In the genomic region with DNA sequence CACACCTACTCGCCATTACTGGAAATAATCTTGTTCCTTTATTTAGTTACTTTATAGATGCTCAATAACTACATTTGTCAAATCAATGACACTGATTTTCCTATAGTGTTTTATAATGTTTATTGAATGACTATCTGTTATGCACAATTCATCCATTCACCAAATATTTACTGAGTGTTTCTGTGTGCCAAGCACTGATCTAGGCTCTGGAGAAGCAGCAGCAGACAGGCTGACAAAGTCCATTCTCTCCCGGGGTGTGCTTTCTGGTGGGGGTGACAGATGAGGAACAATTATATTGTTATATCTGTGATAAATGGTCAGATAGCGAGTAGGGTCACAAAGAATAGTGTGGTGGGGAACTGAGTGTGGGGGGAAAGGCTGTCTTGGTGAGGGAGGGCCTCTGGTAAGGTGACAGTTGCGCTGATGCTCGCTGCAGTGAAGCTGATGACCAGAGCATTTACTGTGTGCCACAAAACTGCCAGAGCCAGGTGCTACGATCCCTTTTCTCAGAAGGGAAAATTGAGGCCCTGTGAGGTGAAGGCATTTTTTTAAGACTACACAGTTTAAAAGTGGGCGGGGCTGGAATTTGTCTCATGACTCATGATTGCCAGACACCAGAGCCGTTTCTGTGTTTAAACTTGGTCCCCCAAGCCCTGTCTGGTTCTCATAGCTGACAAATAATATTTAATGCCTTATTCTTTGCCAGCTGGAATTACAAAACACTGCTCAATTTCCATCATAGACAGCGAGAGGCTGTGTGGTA, we compare ENCODE assay signal across 8 cellular contexts. TPM values are rescaled to one million over a fixed set of nuclear protein-coding genes. Genes with fewer than 3 reads are reported as not detected.
DNase-seq lines count a peak whose midpoint lies in the region; ATAC-seq, FAIRE-seq and TF ChIP-seq lines count a peak whose summit lies in the region.

No MANE protein-coding gene starts in this region.

- H3K4me1 Mint-ChIP-seq in CD4-positive, CD25-positive, alpha-beta regulatory T cell: peaks cover 43 to 98% (median 76%) of the 10 kb centered on the region in 4 donors
- H3K4me1 Mint-ChIP-seq in activated naive CD4-positive, alpha-beta T cell treated with anti-CD3 and anti-CD28 coated beads, Interleukin-2, amount 10 ng/mL, durations not matched to agents 7 days and 5 days: peaks cover 78% of the 10 kb centered on the region

- H3K27ac ChIP-seq in CD4-positive, CD25-positive, alpha-beta regulatory T cell (ENCODE audit: insufficient read depth, low read length, poor library complexity, severe bottlenecking): peak overlapping the region; percentile 86
- H3K27ac ChIP-seq in left lung: peak overlapping the region; percentile 71 to 84

- FAIRE-seq in RCC 7860 (lab: Jason Lieb, UNC): no peak

- H3K27me3 Mint-ChIP-seq in CD4-positive, CD25-positive, alpha-beta regulatory T cell: no peaks in the 10 kb centered on the region
- H3K27me3 Mint-ChIP-seq in activated naive CD4-positive, alpha-beta T cell treated with anti-CD3 and anti-CD28 coated beads, Interleukin-2, amount 10 ng/mL, durations not matched to agents 7 days and 5 days: no peaks in the 10 kb centered on the region

- peak overlapping the region; percentile 90 to 100 (median 98) for H3K27ac Mint-ChIP-seq in CD4-positive, CD25-positive, alpha-beta regulatory T cell
- peak overlapping the region; percentile 100 for H3K27ac Mint-ChIP-seq in activated naive CD4-positive, alpha-beta T cell treated with anti-CD3 and anti-CD28 coated beads, Interleukin-2, amount 10 ng/mL, durations not matched to agents 7 days and 5 days

- no peak for TF ChIP-seq CTCF in left lung (IDR thresholded peaks at IDR 0.05)

- CTCF ChIA-PET in activated naive CD4-positive, alpha-beta T cell treated with anti-CD3 and anti-CD28 coated beads, Interleukin-2, amount 10 ng/mL, durations not matched to agents 7 days and 5 days (lab: Charles Lee): interaction anchor here (0.9 to 4.6 kb wide), 8 partner anchors 11 to 202 kb away, joined by 3 to 37 read pairs (median 4); a partner anchor contains a TSS

- peaks cover 55% of the 10 kb centered on the region for H3K36me3 Mint-ChIP-seq in CD4-positive, CD25-positive, alpha-beta regulatory T cell
- peaks cover 63% of the 10 kb centered on the region for H3K36me3 Mint-ChIP-seq in activated naive CD4-positive, alpha-beta T cell treated with anti-CD3 and anti-CD28 coated beads, Interleukin-2, amount 10 ng/mL, durations not matched to agents 7 days and 5 days

- H3K4me1 ChIP-seq in CD4-positive, CD25-positive, alpha-beta regulatory T cell (ENCODE audit: control insufficient read depth, insufficient read depth, low read length, poor library complexity, severe bottlenecking): peaks cover 93% of the 10 kb centered on the region
- H3K4me1 ChIP-seq in left lung: peaks cover 19 to 49% of the 10 kb centered on the region in 2 donors

- H3K36me3 ChIP-seq in CD4-positive, CD25-positive, alpha-beta regulatory T cell (ENCODE audit: control insufficient read depth, insufficient read depth, low read length): peaks cover 34% of the 10 kb centered on the region
- peaks cover 0 to 13% of the 10 kb centered on the region in 2 donors for H3K36me3 ChIP-seq in left lung

- H3K9me3 ChIP-seq in CD4-positive, CD25-positive, alpha-beta regulatory T cell (ENCODE audit: control insufficient read depth in 2 of 2, low read length in 2 of 2): no peaks in the 10 kb centered on the region
- H3K9me3 ChIP-seq in left lung: no peaks in the 10 kb centered on the region

- intact Hi-C loops in left lung (cut with DNase I): no loop called here

- peak; percentile 51 to 73 (median 64) for DNase-seq in CD4-positive, CD25-positive, alpha-beta regulatory T cell
- DNase-seq in RCC 7860 (ENCODE audit: low spot score): peak; percentile 10
- peak; percentile 69 for DNase-seq in activated naive CD4-positive, alpha-beta T cell treated with anti-CD3 and anti-CD28 coated beads, Interleukin-2, amount 10 ng/mL, durations not matched to agents 7 days and 5 days
- no peak for DNase-seq in left lung
- peak; percentile 52 to 57 for DNase-seq in stimulated activated CD8-positive, alpha-beta memory T cell treated with anti-CD3 and anti-CD28 coated beads, Interleukin-4, amount 100 ng/mL, for 4 hours (ENCODE audit: low read depth in 2 of 2, low spot score in 1 of 2)
- DNase-seq in NCI-H1417 (lab: John Stamatoyannopoulos, UW): no peak

- peak overlapping the region; percentile 66 to 91 (median 90) for H3K4me3 Mint-ChIP-seq in CD4-positive, CD25-positive, alpha-beta regulatory T cell
- peak overlapping the region; percentile 83 for H3K4me3 Mint-ChIP-seq in activated naive CD4-positive, alpha-beta T cell treated with anti-CD3 and anti-CD28 coated beads, Interleukin-2, amount 10 ng/mL, durations not matched to agents 7 days and 5 days

- H3K27me3 ChIP-seq in CD4-positive, CD25-positive, alpha-beta regulatory T cell (ENCODE audit: control insufficient read depth, insufficient read depth, low read length): no peaks in the 10 kb centered on the region
- H3K27me3 ChIP-seq in left lung: no peaks in the 10 kb centered on the region

- H3K4me3 ChIP-seq in CD4-positive, CD25-positive, alpha-beta regulatory T cell (ENCODE audit: low read depth, low read length): peak overlapping the region; percentile 76
- no peak overlapping the region for H3K4me3 ChIP-seq in left lung

- no peaks in the 10 kb centered on the region for H3K9me3 Mint-ChIP-seq in CD4-positive, CD25-positive, alpha-beta regulatory T cell
- H3K9me3 Mint-ChIP-seq in activated naive CD4-positive, alpha-beta T cell treated with anti-CD3 and anti-CD28 coated beads, Interleukin-2, amount 10 ng/mL, durations not matched to agents 7 days and 5 days: no peaks in the 10 kb centered on the region

- peak; percentile 46 to 49 for ATAC-seq in CD4-positive, CD25-positive, alpha-beta regulatory T cell (ENCODE audit: low read depth in 2 of 2)
- ATAC-seq in left lung (peak; percentile 75), GM21528 (IDR thresholded peaks at IDR 0.05; ENCODE audit: low FRiP score, unreplicated experiment) (no peak), GM18870 (IDR thresholded peaks at IDR 0.05; ENCODE audit: unreplicated experiment) (no peak)

RNA-seq across cellular contexts. Expression of a gene that starts 10.2 kb away (rescaled TPM):
- total RNA-seq in CD4-positive, CD25-positive, alpha-beta regulatory T cell: 306 TPM
- polyA plus RNA-seq in CD4-positive, CD25-positive, alpha-beta regulatory T cell: 10 to 100 TPM; 43.8 to 57.8 (median 47.1) TPM
- total RNA-seq in left lung: 10 to 100 TPM; 53.7 to 54.7 TPM

RNA-seq across cellular contexts. Expression of a gene that starts 28.1 kb away (rescaled TPM):
- total RNA-seq in CD4-positive, CD25-positive, alpha-beta regulatory T cell: 172 TPM
- 10 to 100 TPM; 67.6 to 79.7 (median 75.2) TPM for polyA plus RNA-seq in CD4-positive, CD25-positive, alpha-beta regulatory T cell
- total RNA-seq in left lung: 100 to 1,000 TPM; 122 to 160 TPM

RNA-seq across cellular contexts. Expression of a gene that starts 31.3 kb away (rescaled TPM):
- not detected for total RNA-seq in CD4-positive, CD25-positive, alpha-beta regulatory T cell
- not detected for polyA plus RNA-seq in CD4-positive, CD25-positive, alpha-beta regulatory T cell
- not detected for total RNA-seq in left lung

RNA-seq across cellular contexts. Expression of a gene that starts 54.0 kb away (rescaled TPM):
- total RNA-seq in CD4-positive, CD25-positive, alpha-beta regulatory T cell: not detected
- not detected for polyA plus RNA-seq in CD4-positive, CD25-positive, alpha-beta regulatory T cell
- total RNA-seq in left lung: 1 to 10 TPM; 1.2 to 2.6 TPM

Comparison
In these comparisons a context has a peak if more than half of its experiments do, and no peak if none do; other contexts are left out.
1. ATAC-seq: peak in CD4-positive, CD25-positive, alpha-beta regulatory T cell (2 of 2) and left lung (single experiment); none in GM21528 (single experiment) and GM18870 (single experiment).
2. DNase-seq: peak in CD4-positive, CD25-positive, alpha-beta regulatory T cell (3 of 3), RCC 7860 (single experiment), activated naive CD4-positive, alpha-beta T cell treated with anti-CD3 and anti-CD28 coated beads, Interleukin-2, amount 10 ng/mL, durations not matched to agents 7 days and 5 days (single experiment) and stimulated activated CD8-positive, alpha-beta memory T cell treated with anti-CD3 and anti-CD28 coated beads, Interleukin-4, amount 100 ng/mL, for 4 hours (2 of 2); none in left lung (0 of 2) and NCI-H1417 (0 of 3).